ENCODE assay signal across 18 cellular contexts in genomic region chr14:105508069-105508468, GRCh38.
"Had no signal": no experiment of that assay in that cellular context is flagged by ENCODE, and none has a peak within 500 bp of the region (broad histone marks: within the 10 kb centered on the region; RNA-seq: fewer than 3 reads in every experiment).

No MANE protein-coding gene starts in this region.

- H3K9me3 ChIP-seq: body of pancreas, stomach, transverse colon, vagina had no signal

- H3K4me3 Mint-ChIP-seq: memory B cell; naive B cell; stimulated activated memory B cell treated with anti-CD40 and anti-IgM and Interleukin-4, amounts not matched to agents 10 μg/mL and 1 μg/mL and 100 μg/mL, for 72 hours had no signal

- H3K4me1 ChIP-seq: body of pancreas, foreskin keratinocyte, stomach, transverse colon, vagina had no signal

- H3K36me3 ChIP-seq: stomach, transverse colon, vagina had no signal

- H3K4me3 ChIP-seq: body of pancreas, smooth muscle cell, stomach, transverse colon, vagina had no signal

- H3K27ac ChIP-seq: body of pancreas, foreskin keratinocyte, stomach, transverse colon, vagina had no signal

- H3K9me3 Mint-ChIP-seq: memory B cell; naive B cell; stimulated activated memory B cell treated with anti-CD40 and anti-IgM and Interleukin-4, amounts not matched to agents 10 μg/mL and 1 μg/mL and 100 μg/mL, for 72 hours had no signal

- DNase-seq: activated CD4-positive, alpha-beta T cell treated with anti-CD3 and anti-CD28 coated beads for 1 hour; activated CD4-positive, alpha-beta T cell treated with anti-CD3 and anti-CD28 coated beads, Interleukin-2, amount 50 U/mL, for 1 hour; activated T-cell treated with anti-CD3 and anti-CD28 coated beads, Interleukin-2, amount 50 U/mL, for 1 hour; body of pancreas; effector memory CD4-positive, alpha-beta T cell; foreskin keratinocyte; hippocampal formation; naive B cell; nucleus accumbens; stimulated activated CD4-positive, alpha-beta T cell treated with anti-CD3 and anti-CD28 coated beads, Interleukin-15, amount 100 ng/mL, for 24 hours; stomach; T-helper 9 cell; transverse colon had no signal

- H3K36me3 Mint-ChIP-seq: naive B cell; stimulated activated memory B cell treated with anti-CD40 and anti-IgM and Interleukin-4, amounts not matched to agents 10 μg/mL and 1 μg/mL and 100 μg/mL, for 72 hours had no signal

- ATAC-seq: body of pancreas; foreskin keratinocyte; sciatic nerve; stimulated activated memory B cell treated with anti-CD40 and anti-IgM and Interleukin-4, amounts not matched to agents 10 μg/mL and 1 μg/mL and 100 μg/mL, for 72 hours had no signal

- H3K27ac Mint-ChIP-seq: memory B cell; stimulated activated memory B cell treated with anti-CD40 and anti-IgM and Interleukin-4, amounts not matched to agents 10 μg/mL and 1 μg/mL and 100 μg/mL, for 72 hours had no signal

- H3K4me2 ChIP-seq: smooth muscle cell had no signal

- H3K27me3 ChIP-seq: vagina had no signal
